Comparison of ENCODE assay signal across 12 cellular contexts in the genomic region with DNA sequence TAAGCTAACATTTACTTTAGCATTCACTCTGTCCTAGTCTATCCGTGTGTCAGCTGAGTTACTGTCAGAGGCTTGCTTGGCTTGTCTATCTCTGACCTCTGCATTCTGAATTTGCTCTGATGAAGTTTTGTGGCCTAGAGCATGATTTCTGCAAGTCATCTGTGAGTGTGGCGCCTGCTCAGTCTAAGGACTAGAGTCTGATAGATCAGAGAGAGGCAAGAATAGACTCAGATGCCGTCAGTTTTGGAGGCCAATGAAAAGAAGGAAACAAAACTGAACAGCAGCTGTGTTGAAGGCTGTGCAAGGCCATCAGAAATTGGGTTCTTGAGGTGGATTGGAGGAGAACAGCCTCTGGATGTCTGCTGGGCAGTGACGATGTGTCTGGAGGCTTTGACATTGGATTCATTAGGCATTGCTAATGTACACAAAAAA.
DNase-seq lines count a peak whose midpoint lies in the region; ATAC-seq, FAIRE-seq and TF ChIP-seq lines count a peak whose summit lies in the region.
"Had no signal": no experiment of that assay in that cellular context is flagged by ENCODE, and none has a peak within 500 bp of the region (broad histone marks: within the 10 kb centered on the region; RNA-seq: fewer than 3 reads in every experiment).

No MANE protein-coding gene starts in this region.

- H3K4me2 ChIP-seq in neural progenitor cell: no peak overlapping the region

- H3K36me3 ChIP-seq in ACC112 (ENCODE audit: insufficient read depth, low read length): no peaks in the 10 kb centered on the region
- H3K36me3 ChIP-seq in SK-N-MC (ENCODE audit: insufficient read depth, low read length): no peaks in the 10 kb centered on the region
- H3K36me3 ChIP-seq in neural progenitor cell: no peaks in the 10 kb centered on the region

- H3K27ac ChIP-seq in ACC112 (ENCODE audit: low read depth, low read length): peak overlapping the region; percentile 9
- peak overlapping the region; percentile 53; the same call in 1 of the 2 replicates for H3K27ac ChIP-seq in SK-N-MC
- H3K27ac ChIP-seq in neural progenitor cell: no peak overlapping the region

- H3K9me3 ChIP-seq in SK-N-MC (ENCODE audit: low read depth, low read length): no peaks in the 10 kb centered on the region
- H3K9me3 ChIP-seq in neural progenitor cell (ENCODE audit: low read depth): no peaks in the 10 kb centered on the region

- H2AFZ ChIP-seq in ACC112 (ENCODE audit: low read length, unreplicated experiment) (peak overlapping the region; percentile 15), neural progenitor cell (replicated peaks) (no peak overlapping the region)

- TF ChIP-seq CTCF in fibroblast of the aortic adventitia (IDR thresholded peaks at IDR 0.05; ENCODE audit: insufficient read depth, low read length): no peak
- TF ChIP-seq CTCF in neural progenitor cell (IDR thresholded peaks at IDR 0.05): no peak

- peaks cover 3% of the 10 kb centered on the region for H3K27me3 Mint-ChIP-seq in neural progenitor cell (ENCODE audit: insufficient read depth, low read depth)
- H3K27me3 Mint-ChIP-seq in T-helper 2 cell treated with Interferon-gamma antibody and Interleukin-4, amounts not matched to agents 5 μg/mL and 100 μg/mL, for 36 hours (ENCODE audit: low read depth): no peaks in the 10 kb centered on the region
- H3K27me3 Mint-ChIP-seq: IgD-negative memory B cell had no signal

- H3F3A ChIP-seq in neural progenitor cell (ENCODE audit: low read depth): no peaks in the 10 kb centered on the region

- H3K9me3 Mint-ChIP-seq in neural progenitor cell: peaks cover 16% of the 10 kb centered on the region
- H3K9me3 Mint-ChIP-seq in T-helper 2 cell treated with Interferon-gamma antibody and Interleukin-4, amounts not matched to agents 5 μg/mL and 100 μg/mL, for 36 hours: no peaks in the 10 kb centered on the region
- H3K9me3 Mint-ChIP-seq: IgD-negative memory B cell had no signal

- H3K4me3 Mint-ChIP-seq in neural progenitor cell: peak overlapping the region; percentile 21
- no peak overlapping the region for H3K4me3 Mint-ChIP-seq in T-helper 2 cell treated with Interferon-gamma antibody and Interleukin-4, amounts not matched to agents 5 μg/mL and 100 μg/mL, for 36 hours
- H3K4me3 Mint-ChIP-seq: IgD-negative memory B cell had no signal

- H3K9ac ChIP-seq in SK-N-MC (ENCODE audit: insufficient read length): no peak overlapping the region
- no peak overlapping the region for H3K9ac ChIP-seq in neural progenitor cell

- no peak for ATAC-seq in HG02588 (IDR thresholded peaks at IDR 0.05; ENCODE audit: unreplicated experiment)
- ATAC-seq: Panc1 had no signal

- H3K79me2 ChIP-seq in ACC112 (ENCODE audit: control insufficient read depth, insufficient read depth, low read length, unreplicated experiment) (no peaks in the 10 kb centered on the region), neural progenitor cell (ENCODE audit: low read depth) (no peaks in the 10 kb centered on the region)

- H3K36me3 Mint-ChIP-seq in neural progenitor cell: peaks cover 30% of the 10 kb centered on the region
- H3K36me3 Mint-ChIP-seq in T-helper 2 cell treated with Interferon-gamma antibody and Interleukin-4, amounts not matched to agents 5 μg/mL and 100 μg/mL, for 36 hours (ENCODE audit: low read depth): no peaks in the 10 kb centered on the region
- H3K36me3 Mint-ChIP-seq: IgD-negative memory B cell had no signal

- no peaks in the 10 kb centered on the region for H4K20me1 ChIP-seq in neural progenitor cell (ENCODE audit: low read depth)

- DNase-seq in SK-N-MC (ENCODE audit: low read depth, low spot score): no peak
- peak; percentile 77 for DNase-seq in fibroblast of the aortic adventitia (ENCODE audit: low read depth)
- DNase-seq in neural progenitor cell (ENCODE audit: low spot score): no peak
- no peak for DNase-seq in HTR-8/SVneo (ENCODE audit: insufficient read length, low spot score)
- no peak for DNase-seq in NCI-H2227 (lab: John Stamatoyannopoulos, UW; ENCODE audit: unreplicated experiment)
- DNase-seq in T-helper 2 cell treated with Interferon-gamma antibody and Interleukin-4, amounts not matched to agents 5 μg/mL and 100 μg/mL, for 36 hours (ENCODE audit: low spot score): no peak
- DNase-seq: activated CD8-positive, alpha-beta memory T cell treated with anti-CD3 and anti-CD28 coated beads for 24 hours; effector CD8-positive, alpha-beta T cell had no signal

- FAIRE-seq in HTR-8/SVneo (lab: Jason Lieb, UNC): no peak

- H3K27ac Mint-ChIP-seq in neural progenitor cell: peak overlapping the region; percentile 48
- H3K27ac Mint-ChIP-seq in T-helper 2 cell treated with Interferon-gamma antibody and Interleukin-4, amounts not matched to agents 5 μg/mL and 100 μg/mL, for 36 hours: no peak overlapping the region
- H3K27ac Mint-ChIP-seq: IgD-negative memory B cell had no signal

- H3K27me3 ChIP-seq in ACC112 (ENCODE audit: insufficient read depth, low read length) (no peaks in the 10 kb centered on the region), neural progenitor cell (no peaks in the 10 kb centered on the region)

- H3K4me3 ChIP-seq in ACC112 (ENCODE audit: low read depth, low read length): no peak overlapping the region
- no peak overlapping the region for H3K4me3 ChIP-seq in SK-N-MC
- no peak overlapping the region for H3K4me3 ChIP-seq in fibroblast of the aortic adventitia (ENCODE audit: low read depth, low read length)
- no peak overlapping the region for H3K4me3 ChIP-seq in neural progenitor cell

- peaks cover 30% of the 10 kb centered on the region for H3K4me1 Mint-ChIP-seq in neural progenitor cell
- H3K4me1 Mint-ChIP-seq in T-helper 2 cell treated with Interferon-gamma antibody and Interleukin-4, amounts not matched to agents 5 μg/mL and 100 μg/mL, for 36 hours (ENCODE audit: low read depth): no peaks in the 10 kb centered on the region

- H3K4me1 ChIP-seq in ACC112 (ENCODE audit: control insufficient read depth, insufficient read depth, low read length, unreplicated experiment): no peaks in the 10 kb centered on the region
- peaks cover 11% of the 10 kb centered on the region for H3K4me1 ChIP-seq in neural progenitor cell
